ENCODE assay signal across 27 cellular contexts in the genomic region with DNA sequence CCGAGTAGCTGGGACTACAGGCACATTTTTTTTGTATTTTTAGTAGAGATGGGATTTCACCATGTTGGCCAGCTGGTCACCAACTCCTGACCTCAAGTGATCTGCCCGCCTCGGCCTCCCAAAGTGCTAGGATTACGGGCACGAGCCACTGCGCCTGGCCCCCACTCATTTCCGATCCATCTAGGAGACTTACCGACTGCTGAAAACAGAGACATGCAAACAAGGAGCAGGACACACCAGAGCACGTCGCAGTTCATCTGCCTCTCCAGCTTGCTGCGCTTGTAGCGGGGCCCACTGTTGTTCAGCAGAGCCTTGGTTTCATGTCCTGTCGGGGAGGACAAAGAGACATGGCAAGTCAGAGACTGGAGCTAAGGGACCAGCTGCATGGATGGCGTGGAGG.
"Had no signal": no experiment of that assay in that cellular context is flagged by ENCODE, and none has a peak within 500 bp of the region (broad histone marks: within the 10 kb centered on the region; RNA-seq: fewer than 3 reads in every experiment).

No MANE protein-coding gene starts in this region.

- H3K27me3 Mint-ChIP-seq: activated CD4-positive, alpha-beta T cell treated with anti-CD3 and anti-CD28 coated beads, Interleukin-2, amount 10 ng/mL, durations not matched to agents 7 days and 5 days; activated CD8-positive, alpha-beta T cell treated with anti-CD3 and anti-CD28 coated beads for 36 hours; activated naive CD8-positive, alpha-beta T cell treated with anti-CD3 and anti-CD28 coated beads, Interleukin-2, amount 10 ng/mL, durations not matched to agents 7 days and 5 days; T-cell had no signal

- H3K27me3 ChIP-seq: breast epithelium, colonic mucosa, foreskin keratinocyte, ovary, right lobe of liver had no signal

- H3K4me3 ChIP-seq: breast epithelium, colonic mucosa, ovary, right lobe of liver, smooth muscle cell had no signal

- H3K4me1 ChIP-seq: breast epithelium, colonic mucosa, foreskin keratinocyte, right lobe of liver had no signal

- H3K27ac ChIP-seq: breast epithelium, colonic mucosa, foreskin keratinocyte, ovary, right lobe of liver, WERI-Rb-1 had no signal

- H3K27ac Mint-ChIP-seq: activated CD4-positive, alpha-beta T cell treated with anti-CD3 and anti-CD28 coated beads, Interleukin-2, amount 10 ng/mL, durations not matched to agents 7 days and 5 days; activated CD8-positive, alpha-beta T cell treated with anti-CD3 and anti-CD28 coated beads for 36 hours; activated naive CD4-positive, alpha-beta T cell treated with anti-CD3 and anti-CD28 coated beads for 36 hours; activated naive CD8-positive, alpha-beta T cell treated with anti-CD3 and anti-CD28 coated beads, Interleukin-2, amount 10 ng/mL, durations not matched to agents 7 days and 5 days; activated T-cell treated with anti-CD3 and anti-CD28 coated beads, Interleukin-2, amount 50 U/mL, for 72 hours; natural killer cell; T-cell; T-helper 2 cell treated with Interferon-gamma antibody and Interleukin-4, amounts not matched to agents 5 μg/mL and 100 μg/mL, for 36 hours had no signal

- H3K36me3 ChIP-seq: breast epithelium, colonic mucosa, ovary, right lobe of liver, WERI-Rb-1 had no signal

- ATAC-seq: activated CD8-positive, alpha-beta T cell treated with anti-CD3 and anti-CD28 coated beads for 36 hours; activated T-cell treated with anti-CD3 and anti-CD28 coated beads, Interleukin-2, amount 50 U/mL, for 72 hours; foreskin keratinocyte; left ventricle myocardium superior; natural killer cell; right lobe of liver; SK-N-SH treated with all-trans-retinoic acid at 6 μM for 48 hours; T-cell had no signal

- H3K9me3 ChIP-seq: breast epithelium, colonic mucosa, ovary, right lobe of liver had no signal

- DNase-seq: activated CD4-positive, alpha-beta T cell treated with anti-CD3 and anti-CD28 coated beads, Interleukin-2, amount 10 ng/mL, durations not matched to agents 7 days and 5 days; activated CD4-positive, CD25-positive, alpha-beta regulatory T cell treated with anti-CD3 and anti-CD28 coated beads, Interleukin-2, amount 50 U/mL, for 72 hours; activated CD8-positive, alpha-beta T cell treated with anti-CD3 and anti-CD28 coated beads for 36 hours; activated effector memory CD4-positive, alpha-beta T cell treated with Interleukin-2 at 50 U/mL for 16 hours; activated naive CD4-positive, alpha-beta T cell treated with anti-CD3 and anti-CD28 coated beads for 36 hours; activated naive CD8-positive, alpha-beta T cell treated with anti-CD3 and anti-CD28 coated beads, Interleukin-2, amount 10 ng/mL, durations not matched to agents 7 days and 5 days; activated T-cell treated with anti-CD3 and anti-CD28 coated beads, Interleukin-2, amount 50 U/mL, for 72 hours; amniotic stem cell; foreskin keratinocyte; immature natural killer cell; kidney glomerular epithelial cell; left ventricle myocardium superior; mammary epithelial cell; midbrain; natural killer cell; ovary; SIG-M5; stimulated activated CD4-positive, alpha-beta T cell treated with anti-CD3 and anti-CD28 coated beads, Interleukin-4, amount 100 ng/mL, for 1 hour; trophoblast cell; WERI-Rb-1 had no signal

- H3K4me1 Mint-ChIP-seq: activated CD4-positive, alpha-beta T cell treated with anti-CD3 and anti-CD28 coated beads, Interleukin-2, amount 10 ng/mL, durations not matched to agents 7 days and 5 days; activated naive CD8-positive, alpha-beta T cell treated with anti-CD3 and anti-CD28 coated beads, Interleukin-2, amount 10 ng/mL, durations not matched to agents 7 days and 5 days; T-cell had no signal

- H3K4me3 Mint-ChIP-seq: activated CD4-positive, alpha-beta T cell treated with anti-CD3 and anti-CD28 coated beads, Interleukin-2, amount 10 ng/mL, durations not matched to agents 7 days and 5 days; activated CD8-positive, alpha-beta T cell treated with anti-CD3 and anti-CD28 coated beads for 36 hours; activated naive CD4-positive, alpha-beta T cell treated with anti-CD3 and anti-CD28 coated beads for 36 hours; activated naive CD8-positive, alpha-beta T cell treated with anti-CD3 and anti-CD28 coated beads, Interleukin-2, amount 10 ng/mL, durations not matched to agents 7 days and 5 days; activated T-cell treated with anti-CD3 and anti-CD28 coated beads, Interleukin-2, amount 50 U/mL, for 72 hours; immature natural killer cell; natural killer cell; T-cell; T-helper 2 cell treated with Interferon-gamma antibody and Interleukin-4, amounts not matched to agents 5 μg/mL and 100 μg/mL, for 36 hours had no signal

- H3K9me3 Mint-ChIP-seq: activated CD4-positive, alpha-beta T cell treated with anti-CD3 and anti-CD28 coated beads, Interleukin-2, amount 10 ng/mL, durations not matched to agents 7 days and 5 days; activated CD8-positive, alpha-beta T cell treated with anti-CD3 and anti-CD28 coated beads for 36 hours; activated naive CD4-positive, alpha-beta T cell treated with anti-CD3 and anti-CD28 coated beads for 36 hours; activated naive CD8-positive, alpha-beta T cell treated with anti-CD3 and anti-CD28 coated beads, Interleukin-2, amount 10 ng/mL, durations not matched to agents 7 days and 5 days; activated T-cell treated with anti-CD3 and anti-CD28 coated beads, Interleukin-2, amount 50 U/mL, for 72 hours; immature natural killer cell; natural killer cell; T-cell; T-helper 2 cell treated with Interferon-gamma antibody and Interleukin-4, amounts not matched to agents 5 μg/mL and 100 μg/mL, for 36 hours had no signal
